Comparison of ENCODE assay signal across 19 cellular contexts in genomic region chr7:20932785-20933184, GRCh38.
"Had no signal": no experiment of that assay in that cellular context is flagged by ENCODE, and none has a peak within 500 bp of the region (broad histone marks: within the 10 kb centered on the region; RNA-seq: fewer than 3 reads in every experiment).

No MANE protein-coding gene starts in this region.

- DNase-seq: activated CD4-positive, alpha-beta T cell treated with anti-CD3 and anti-CD28 coated beads for 4 hours; activated CD8-positive, alpha-beta memory T cell treated with anti-CD3 and anti-CD28 coated beads, Interleukin-2, amount 50 U/mL, for 4 hours; activated CD8-positive, alpha-beta T cell treated with anti-CD3 and anti-CD28 coated beads for 36 hours; activated naive CD4-positive, alpha-beta T cell treated with anti-CD3 and anti-CD28 coated beads, Interleukin-2, amount 50 U/mL, for 16 hours; activated naive CD8-positive, alpha-beta T cell treated with anti-CD3 and anti-CD28 coated beads, Interleukin-2, amount 10 ng/mL, durations not matched to agents 7 days and 5 days; activated T-cell treated with anti-CD3 and anti-CD28 coated beads, Interleukin-2, amount 50 U/mL, for 72 hours; adrenal gland; anterior cingulate cortex; caudate nucleus; KG1; NCI-H1092; NCI-H2081; NCI-H345; NCI-H510A; NCI-H526 treated with DMSO at 0.1 percent for 48 hours; SHP77; T-helper 2 cell had no signal

- ATAC-seq: activated CD4-positive, CD25-positive, alpha-beta regulatory T cell treated with anti-CD3 and anti-CD28 coated beads, Interleukin-2, amount 50 U/mL, for 24 hours; activated CD8-positive, alpha-beta T cell treated with anti-CD3 and anti-CD28 coated beads for 36 hours; activated T-cell treated with anti-CD3 and anti-CD28 coated beads, Interleukin-2, amount 50 U/mL, for 72 hours had no signal

- H3K9me3 ChIP-seq: adrenal gland had no signal

- H3K4me3 ChIP-seq: adrenal gland had no signal

- H3K4me1 ChIP-seq: adrenal gland had no signal

- H3K36me3 ChIP-seq: adrenal gland had no signal

- H3K27me3 ChIP-seq: adrenal gland had no signal

- H3K27ac ChIP-seq: adrenal gland had no signal

- FAIRE-seq: RCC 7860 had no signal
